In genomic region chr19:54775830-54776229, GRCh38 we compare ENCODE assay signal across 4 cellular contexts. TPM values are rescaled to one million over a fixed set of nuclear protein-coding genes. Genes with fewer than 3 reads are reported as not detected.
"Had no signal": no experiment of that assay in that cellular context is flagged by ENCODE, and none has a peak within 500 bp of the region (broad histone marks: within the 10 kb centered on the region; RNA-seq: fewer than 3 reads in every experiment).

No MANE protein-coding gene starts in this region.

RNA-seq across cellular contexts. Expression of gene KIR2DL1, which starts 6.2 kb away (rescaled TPM):
- total RNA-seq: LHCN-M2, M059J, MCF 10A, NCI-H460 had no signal

RNA-seq across cellular contexts. Expression of gene KIR2DL4, which starts 27.6 kb away (rescaled TPM):
- total RNA-seq: LHCN-M2, M059J, MCF 10A, NCI-H460 had no signal

RNA-seq across cellular contexts. Expression of gene KIR2DL3, which starts 37.5 kb away (rescaled TPM):
- total RNA-seq: LHCN-M2, M059J, MCF 10A, NCI-H460 had no signal

RNA-seq across cellular contexts. Expression of gene KIR3DL1, which starts 40.4 kb away (rescaled TPM):
- total RNA-seq: LHCN-M2, M059J, MCF 10A, NCI-H460 had no signal

RNA-seq across cellular contexts. Expression of gene KIR3DL3, which starts 51.6 kb away (rescaled TPM):
- total RNA-seq: LHCN-M2, M059J, MCF 10A, NCI-H460 had no signal
